7 cellular contexts compared by ENCODE assay signal in the genomic region with DNA sequence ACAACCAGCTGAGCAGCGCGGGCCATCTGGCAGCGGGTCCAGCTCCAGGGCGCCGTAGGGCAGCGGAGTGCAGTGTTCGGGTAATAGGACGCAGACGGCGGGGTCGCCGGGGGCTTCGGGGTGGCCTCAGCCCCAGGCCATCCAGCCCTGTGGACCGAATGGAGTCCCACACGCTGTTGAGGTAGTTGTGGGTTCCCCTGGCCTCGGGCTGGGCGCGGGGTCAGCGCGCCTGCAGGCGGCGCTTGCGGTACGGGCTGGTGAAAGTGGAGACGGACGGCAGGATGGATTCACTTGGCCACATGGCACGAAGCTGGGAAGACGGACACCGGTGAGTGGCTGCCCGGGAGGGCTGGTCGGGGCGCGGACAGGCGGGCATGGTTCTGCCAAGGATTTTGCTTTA.
DNase-seq lines count a peak whose midpoint lies in the region; ATAC-seq and TF ChIP-seq lines count a peak whose summit lies in the region.
"Not testable (repeated sequence)": the region's sequence is repeated elsewhere in the genome, so short reads cannot be mapped to it uniquely, and the experiment has no call there.

No MANE protein-coding gene starts in this region.

- H3K9ac ChIP-seq in NT2/D1 (ENCODE audit: insufficient read length, low read depth); neural progenitor cell: not testable (repeated sequence)

- not testable (repeated sequence) for H3K9me2 ChIP-seq in GM23338 (ENCODE audit: insufficient read depth)

- not testable (repeated sequence) for TF ChIP-seq POLR2A in upper lobe of left lung (IDR thresholded peaks at IDR 0.05)

- not testable (repeated sequence) for H3K27ac ChIP-seq in GM23338 (ENCODE audit: low read depth); neural progenitor cell; upper lobe of left lung

- H3K4me3 Mint-ChIP-seq in GM23338, neural progenitor cell: not testable (repeated sequence)

- H3K36me3 Mint-ChIP-seq in GM23338 (ENCODE audit: low read depth); neural progenitor cell: not testable (repeated sequence)

- not testable (repeated sequence) for H3K9me3 ChIP-seq in NT2/D1 (ENCODE audit: insufficient read depth, low read length); neural progenitor cell (ENCODE audit: low read depth); upper lobe of left lung

- H3K4me3 ChIP-seq in GM23338; NT2/D1 (ENCODE audit: insufficient read length, low read depth); neural progenitor cell; upper lobe of left lung: not testable (repeated sequence)

- 44 to 47% methylated on average over 17 to 34 of the region's 34 CpGs for WGBS in upper lobe of left lung, 2 donors

- not testable (repeated sequence) for H3K27me3 ChIP-seq in GM23338 (ENCODE audit: insufficient read depth); NT2/D1 (ENCODE audit: insufficient read depth, insufficient read length); upper lobe of left lung
- peaks cover 18% of the 10 kb centered on the region for H3K27me3 ChIP-seq in neural progenitor cell

- not testable (repeated sequence) for H3F3A ChIP-seq in GM23338 (replicated peaks; ENCODE audit: low read depth); neural progenitor cell (ENCODE audit: low read depth)

- DNase-seq in GM23338 (ENCODE audit: low spot score) (peak; percentile 64), NT2/D1 (ENCODE audit: low read depth, low spot score) (peak; percentile 2), ecto neural progenitor cell (ENCODE audit: low spot score) (peak; percentile 53), iPS DF 19.7 (ENCODE audit: low read depth, low spot score) (peak; percentile 3), neural progenitor cell (ENCODE audit: low spot score) (peak; percentile 46), upper lobe of left lung (peak in 1 of 2 donors; percentile 79)
- DNase-seq in left lobe of liver (ENCODE audit: low spot score) = not testable (repeated sequence)

- H3K4me2 ChIP-seq in GM23338, neural progenitor cell: not testable (repeated sequence)

- H3K4me1 ChIP-seq in GM23338 (ENCODE audit: insufficient read depth); NT2/D1 (ENCODE audit: insufficient read depth, insufficient read length); neural progenitor cell; upper lobe of left lung: not testable (repeated sequence)

- H3K4me1 Mint-ChIP-seq in GM23338, neural progenitor cell: not testable (repeated sequence)

- ATAC-seq in GM23338 = peak; percentile 99
- peak; percentile 26 for ATAC-seq in left lobe of liver
- ATAC-seq in upper lobe of left lung (ENCODE audit: low FRiP score in 2 of 2) = peak; percentile 24 to 66

- H3K36me3 ChIP-seq in GM23338 (ENCODE audit: insufficient read depth); NT2/D1 (ENCODE audit: insufficient read depth, insufficient read length, low read length); neural progenitor cell; upper lobe of left lung: not testable (repeated sequence)

- not testable (repeated sequence) for H3K9me3 Mint-ChIP-seq in GM23338, neural progenitor cell

- not testable (repeated sequence) for H3K27ac Mint-ChIP-seq in GM23338, neural progenitor cell

- not testable (repeated sequence) for H3K27me3 Mint-ChIP-seq in GM23338 (ENCODE audit: insufficient read depth, low read depth, poor library complexity); neural progenitor cell (ENCODE audit: insufficient read depth, low read depth)

- not testable (repeated sequence) for H4K20me1 ChIP-seq in GM23338 (replicated peaks; ENCODE audit: insufficient read depth); neural progenitor cell (ENCODE audit: low read depth)

- not testable (repeated sequence) for TF ChIP-seq EP300 in upper lobe of left lung (IDR thresholded peaks at IDR 0.05)

- TF ChIP-seq CTCF in GM23338 (conservative IDR thresholded peaks at IDR 0.05; ENCODE audit: low read depth in 2 of 2) (peak in 1 of 2 experiments; percentile 60; a peak in 2 of 4 replicates), neural progenitor cell (IDR thresholded peaks at IDR 0.05) (peak; percentile 15)
- not testable (repeated sequence) for TF ChIP-seq CTCF in upper lobe of left lung (IDR thresholded peaks at IDR 0.05)

- H2AFZ ChIP-seq in GM23338; neural progenitor cell (replicated peaks): not testable (repeated sequence)

- H3K79me2 ChIP-seq in GM23338 (replicated peaks; ENCODE audit: insufficient read depth); neural progenitor cell (ENCODE audit: low read depth): not testable (repeated sequence)

Comparison
In these comparisons a context has a peak if more than half of its experiments do, and no peak if none do; other contexts are left out.
1. ATAC-seq: peak in every context shown above with its lines; median percentile 99 in GM23338; 45 in upper lobe of left lung; 26 in left lobe of liver.